Comparison of ENCODE assay signal across 7 cellular contexts in genomic region chr2:48313036-48313877, GRCh38. TPM values are rescaled to one million over a fixed set of nuclear protein-coding genes. Genes with fewer than 3 reads are reported as not detected.
A peak's percentile ranks its signal among the peaks of the same experiment; 100 is the strongest.
DNase-seq lines count a peak whose midpoint lies in the region; ATAC-seq, FAIRE-seq and TF ChIP-seq lines count a peak whose summit lies in the region.

No MANE protein-coding gene starts in this region.

- DNase-seq in MG63 (no peak), pancreas (no peak), cerebellar cortex (ENCODE audit: low spot score) (no peak), NCI-H526 (lab: John Stamatoyannopoulos, UW) (no peak)

- ATAC-seq in GM19035 (IDR thresholded peaks at IDR 0.05; ENCODE audit: unreplicated experiment) = peak; percentile 15
- no peak for ATAC-seq in pancreas
- ATAC-seq in HG02840 (IDR thresholded peaks at IDR 0.05; ENCODE audit: low FRiP score, unreplicated experiment) = no peak

- no peak for FAIRE-seq in pancreas (lab: Jason Lieb, UNC)

- H3K4me1 ChIP-seq in pancreas = peaks cover 0 to 10% (median 7%) of the 10 kb centered on the region in 3 donors

- H3K36me3 ChIP-seq in MG63 (peaks cover 4% of the 10 kb centered on the region; the same call in 1 of the 2 replicates), pancreas (no peaks in the 10 kb centered on the region)

- H3K4me3 ChIP-seq in MG63 (peak overlapping the region; percentile 94), pancreas (peak overlapping the region in 3 of 4 donors; percentile 8 to 97 (median 89))

- TF ChIP-seq CTCF in pancreas (IDR thresholded peaks at IDR 0.05) = no peak

- 49 to 51% methylated on average over 14 of the region's 14 CpGs for WGBS in pancreas, 2 donors

- H3K27ac ChIP-seq in cingulate gyrus (ENCODE audit: low read depth, low read length) (peak overlapping the region; percentile 96), pancreas (peak overlapping the region in 2 of 4 donors; percentile 93 to 96)

- H3K9me3 ChIP-seq in MG63 = peaks cover 2% of the 10 kb centered on the region; the same call in 1 of the 2 replicates
- H3K9me3 ChIP-seq in pancreas = no peaks in the 10 kb centered on the region

- H3K27me3 ChIP-seq in MG63 (no peaks in the 10 kb centered on the region), pancreas (no peaks in the 10 kb centered on the region)

- intact Hi-C loops in pancreas (cut with DNase I) = no loop called here

RNA-seq across cellular contexts. Expression of gene FOXN2, which starts 1.2 kb away (rescaled TPM):
- 21.3 and 27.3 TPM in 2 replicates for total RNA-seq in MG63 (2014; rRNA removed; shearing (Covaris generic); ENCODE audit: low replicate concordance)
- total RNA-seq in pancreas = 10 to 100 TPM in 1 of 6 donors, 1 to 10 TPM in 5; 6.0 to 12.1 (median 7.7) TPM
- polyA plus RNA-seq in pancreas = 1 to 10 TPM; 1.7 to 3.4 TPM
